1 cellular context compared by ENCODE assay signal in the genomic region with DNA sequence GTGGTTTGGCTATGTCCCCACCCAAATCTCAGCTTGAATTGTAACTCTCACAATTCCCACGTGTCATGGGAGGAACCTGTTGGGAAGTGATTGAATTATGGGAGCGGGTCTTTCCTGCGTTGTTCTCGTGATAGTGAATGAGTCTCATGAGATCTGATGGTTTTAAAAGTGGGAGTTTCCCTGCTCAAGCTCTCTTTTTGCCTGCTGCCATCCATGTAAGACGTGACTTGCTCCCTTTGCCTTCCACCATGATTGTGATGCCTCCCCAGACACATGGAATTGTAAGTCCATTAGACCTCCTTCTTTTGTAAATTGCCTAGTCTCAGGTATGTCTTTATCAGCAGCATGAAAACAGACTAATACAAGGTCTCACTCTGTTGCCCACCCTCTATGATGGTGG. TPM values are rescaled to one million over a fixed set of nuclear protein-coding genes. Genes with fewer than 3 reads are reported as not detected.
"Had no signal": no experiment of that assay in that cellular context is flagged by ENCODE, and none has a peak within 500 bp of the region (broad histone marks: within the 10 kb centered on the region; RNA-seq: fewer than 3 reads in every experiment).

No MANE protein-coding gene starts in this region.

RNA-seq across cellular contexts. Expression of a gene that starts 8.5 kb away (rescaled TPM):
- polyA plus RNA-seq: naive thymus-derived CD4-positive, alpha-beta T cell had no signal
